In the genomic region with DNA sequence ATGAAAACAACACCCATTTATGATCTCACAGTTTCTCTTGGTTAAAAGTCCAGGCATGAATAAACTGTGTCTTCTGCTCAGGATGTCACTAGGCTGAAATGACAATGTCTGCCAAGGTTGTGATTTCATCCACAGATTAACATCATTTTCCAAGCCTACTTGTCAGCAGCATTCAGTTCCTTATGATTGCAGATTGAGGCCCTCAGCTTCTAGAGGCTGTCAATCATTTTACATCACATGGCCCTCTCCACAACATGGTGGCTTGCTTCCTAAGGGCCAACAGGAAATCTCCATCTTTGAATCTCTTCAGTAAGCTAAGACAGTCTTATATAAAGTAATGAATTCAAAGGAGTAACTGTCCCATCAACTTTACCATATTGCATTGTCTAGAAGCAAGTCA, we compare ENCODE assay signal across 28 cellular contexts.
"Had no signal": no experiment of that assay in that cellular context is flagged by ENCODE, and none has a peak within 500 bp of the region (broad histone marks: within the 10 kb centered on the region; RNA-seq: fewer than 3 reads in every experiment).

No MANE protein-coding gene starts in this region.

- FAIRE-seq: colon, endometrium, endothelial cell of umbilical vein, frontal cortex had no signal

- H3K36me3 ChIP-seq: colonic mucosa, esophagus muscularis mucosa, esophagus squamous epithelium, gastrocnemius medialis, heart left ventricle, heart right ventricle had no signal

- H3K27ac ChIP-seq: colonic mucosa, coronary artery, dorsolateral prefrontal cortex, epithelial cell of prostate, esophagus muscularis mucosa, esophagus squamous epithelium, foreskin keratinocyte, gastrocnemius medialis, heart left ventricle, heart right ventricle had no signal

- H3K27me3 Mint-ChIP-seq: dendritic cell treated with granulocyte-macrophage colony-stimulating factor and Interleukin-4, amounts not matched to agents 40 ng/mL and 50 ng/mL, for 4 days; effector memory CD8-positive, alpha-beta T cell had no signal

- H3K4me1 Mint-ChIP-seq: endodermal cell had no signal

- H3K4me3 Mint-ChIP-seq: dendritic cell treated with granulocyte-macrophage colony-stimulating factor and Interleukin-4, amounts not matched to agents 40 ng/mL and 50 ng/mL, for 4 days; effector memory CD8-positive, alpha-beta T cell; endodermal cell had no signal

- H3K4me3 ChIP-seq: colonic mucosa, coronary artery, dorsolateral prefrontal cortex, esophagus muscularis mucosa, esophagus squamous epithelium, gastrocnemius medialis, heart left ventricle, heart right ventricle had no signal

- H3K4me1 ChIP-seq: colonic mucosa, esophagus muscularis mucosa, esophagus squamous epithelium, foreskin keratinocyte, gastrocnemius medialis, heart left ventricle, heart right ventricle had no signal

- H3K9me3 ChIP-seq: colonic mucosa, esophagus muscularis mucosa, esophagus squamous epithelium, gastrocnemius medialis had no signal

- DNase-seq: colonic mucosa; cortex of kidney; dermis blood vessel endothelial cell; dorsolateral prefrontal cortex; effector CD4-positive, alpha-beta T cell; effector CD8-positive, alpha-beta T cell; effector memory CD4-positive, alpha-beta T cell; effector memory CD8-positive, alpha-beta T cell; endodermal cell; erythroblast; esophagus squamous epithelium; foreskin fibroblast; foreskin keratinocyte; foreskin melanocyte; gastrocnemius medialis; glutamatergic neuron; head of caudate nucleus; heart left ventricle; heart right ventricle had no signal

- ATAC-seq: effector memory CD8-positive, alpha-beta T cell; esophagus mucosa; foreskin keratinocyte; gastrocnemius medialis; heart left ventricle; heart right ventricle had no signal

- H3K27ac Mint-ChIP-seq: dendritic cell treated with granulocyte-macrophage colony-stimulating factor and Interleukin-4, amounts not matched to agents 40 ng/mL and 50 ng/mL, for 4 days; effector memory CD8-positive, alpha-beta T cell; endodermal cell had no signal

- H3K27me3 ChIP-seq: colonic mucosa, dorsolateral prefrontal cortex, esophagus muscularis mucosa, esophagus squamous epithelium, foreskin keratinocyte, gastrocnemius medialis, heart left ventricle, heart right ventricle had no signal

- H3K9me3 Mint-ChIP-seq: dendritic cell treated with granulocyte-macrophage colony-stimulating factor and Interleukin-4, amounts not matched to agents 40 ng/mL and 50 ng/mL, for 4 days; effector memory CD8-positive, alpha-beta T cell had no signal
